Comparison of ENCODE assay signal across 23 cellular contexts in the genomic region with DNA sequence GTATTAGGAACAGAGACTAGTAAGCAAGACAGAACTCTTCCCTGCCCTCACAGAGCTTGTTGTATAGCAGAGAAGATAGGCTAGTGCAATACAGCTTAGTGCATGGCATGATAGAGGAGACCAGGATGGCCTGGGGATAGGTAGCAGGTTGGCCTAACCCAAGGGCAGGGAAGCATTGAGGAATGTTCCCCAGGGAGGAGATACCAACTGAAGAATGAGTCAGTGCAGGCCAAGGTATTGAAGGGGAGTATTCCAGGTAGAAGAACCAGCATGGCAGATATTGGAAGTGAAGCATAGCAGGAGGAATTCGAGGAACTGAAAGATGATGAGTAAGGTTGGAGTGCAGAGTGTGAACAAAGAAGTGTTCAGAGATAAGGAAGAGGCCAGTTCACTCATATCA.
"Had no signal": no experiment of that assay in that cellular context is flagged by ENCODE, and none has a peak within 500 bp of the region (broad histone marks: within the 10 kb centered on the region; RNA-seq: fewer than 3 reads in every experiment).

No MANE protein-coding gene starts in this region.

- H3K27me3 ChIP-seq: brain microvascular endothelial cell, gastroesophageal sphincter, heart left ventricle, suprapubic skin had no signal

- H3K4me2 ChIP-seq: smooth muscle cell had no signal

- H3K4me3 ChIP-seq: gastroesophageal sphincter, heart left ventricle, smooth muscle cell, suprapubic skin had no signal

- H3K9ac ChIP-seq: parathyroid adenoma had no signal

- H2AFZ ChIP-seq: parathyroid adenoma had no signal

- H3K4me1 ChIP-seq: gastroesophageal sphincter, parathyroid adenoma, suprapubic skin had no signal

- H3K79me2 ChIP-seq: parathyroid adenoma had no signal

- DNase-seq: activated CD4-positive, alpha-beta T cell treated with anti-CD3 and anti-CD28 coated beads, Interleukin-2, amount 50 U/mL, for 1 hour; activated CD4-positive, CD25-positive, alpha-beta regulatory T cell treated with anti-CD3 and anti-CD28 coated beads, Interleukin-2, amount 50 U/mL, for 72 hours; activated CD8-positive, alpha-beta memory T cell treated with anti-CD3 and anti-CD28 coated beads, Interleukin-2, amount 50 U/mL, for 4 hours; activated naive CD4-positive, alpha-beta T cell treated with anti-CD3 and anti-CD28 coated beads for 36 hours; activated T-cell treated with anti-CD3 and anti-CD28 coated beads, Interleukin-2, amount 50 U/mL, for 4 hours; aorta; brain microvascular endothelial cell; cortex of kidney; effector CD4-positive, alpha-beta T cell; heart left ventricle; kidney glomerular epithelial cell; left ventricle myocardium superior; naive thymus-derived CD8-positive, alpha-beta T cell; stimulated activated CD4-positive, alpha-beta T cell treated with anti-CD3 and anti-CD28 coated beads, Interleukin-4, amount 100 ng/mL, for 1 hour; stimulated activated naive CD8-positive, alpha-beta T cell treated with anti-CD3 and anti-CD28 coated beads, Interleukin-15, amount 100 ng/mL, for 72 hours; T1000 had no signal

- H3K9me3 ChIP-seq: gastroesophageal sphincter, heart left ventricle, suprapubic skin had no signal

- H3K27ac ChIP-seq: brain microvascular endothelial cell, gastroesophageal sphincter, heart left ventricle, parathyroid adenoma, suprapubic skin, VCaP had no signal

- H3K36me3 ChIP-seq: brain microvascular endothelial cell had no signal

- ATAC-seq: activated T-cell treated with anti-CD3 and anti-CD28 coated beads, Interleukin-2, amount 50 U/mL, for 4 hours; esophagus mucosa; gastroesophageal sphincter; heart left ventricle; left ventricle myocardium superior; naive thymus-derived CD8-positive, alpha-beta T cell; sciatic nerve; stimulated activated naive CD8-positive, alpha-beta T cell treated with anti-CD3 and anti-CD28 coated beads, Interleukin-15, amount 100 ng/mL, for 72 hours had no signal
